ENCODE assay signal across 19 cellular contexts in the genomic region with DNA sequence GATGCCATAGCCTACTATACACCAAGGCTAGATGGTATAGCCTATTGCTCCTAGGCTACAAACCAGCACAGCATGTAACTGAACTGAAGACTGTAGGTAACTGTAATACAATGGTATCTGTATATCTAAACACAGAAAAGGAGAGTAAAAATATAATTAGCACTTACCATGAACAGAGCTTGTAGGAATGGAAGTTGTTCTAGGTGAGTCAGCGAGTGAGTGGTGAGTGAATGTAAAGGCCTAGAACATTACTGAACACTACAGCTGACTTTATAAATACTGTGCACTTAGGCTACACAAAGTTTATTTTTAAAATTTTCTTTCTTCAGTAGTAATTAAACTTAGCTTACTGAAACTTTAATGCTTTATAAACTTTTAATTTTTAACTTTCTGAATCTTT.
A peak's percentile ranks its signal among the peaks of the same experiment; 100 is the strongest.
DNase-seq lines count a peak whose midpoint lies in the region; ATAC-seq, FAIRE-seq and TF ChIP-seq lines count a peak whose summit lies in the region.
"Had no signal": no experiment of that assay in that cellular context is flagged by ENCODE, and none has a peak within 500 bp of the region (broad histone marks: within the 10 kb centered on the region; RNA-seq: fewer than 3 reads in every experiment).

No MANE protein-coding gene starts in this region.

- H3K79me1 ChIP-seq in IMR-90 (ENCODE audit: low read depth in 1 of 2, low read length in 2 of 2): peaks cover 2 to 7% of the 10 kb centered on the region in 2 experiments; a peak in 1 of 4 replicates

- peak overlapping the region; percentile 96 for H2BK5ac ChIP-seq in IMR-90 (ENCODE audit: low read depth, low read length, poor library complexity, severe bottlenecking)

- H3K79me2 ChIP-seq in keratinocyte (ENCODE audit: control insufficient read depth, insufficient read depth, low read length): no peaks in the 10 kb centered on the region

- H3K9ac ChIP-seq in IMR-90 (ENCODE audit: low read depth, low read length) (no peak overlapping the region), keratinocyte (ENCODE audit: control insufficient read depth, extremely low read depth, insufficient read depth, low read length) (no peak overlapping the region)
- H3K9ac ChIP-seq: neural progenitor cell had no signal

- TF ChIP-seq POLR2A in A549 (IDR thresholded peaks at IDR 0.05; ENCODE audit: low read length): no peak
- TF ChIP-seq POLR2A in IMR-90 (IDR thresholded peaks at IDR 0.05; ENCODE audit: low read depth, low read length): no peak

- H4K20me1 ChIP-seq in IMR-90 (ENCODE audit: insufficient read depth, low read length): peaks cover 11% of the 10 kb centered on the region; the same call in 1 of the 2 replicates
- H4K20me1 ChIP-seq in keratinocyte (ENCODE audit: control insufficient read depth, extremely low read depth, insufficient read depth, low read length): no peaks in the 10 kb centered on the region

- H4K91ac ChIP-seq in IMR-90 (ENCODE audit: insufficient read depth, low read depth, low read length): 0 out of 2 replicates have a peak overlapping the region, but pooled peaks have one; percentile 5

- H4K5ac ChIP-seq in IMR-90 (ENCODE audit: low read depth, low read length): no peak overlapping the region; the same call in 1 of the 2 replicates

- no peaks in the 10 kb centered on the region for H3K27me3 ChIP-seq in IMR-90 (ENCODE audit: control insufficient read depth, insufficient read depth, low read length)
- H3K27me3 ChIP-seq in keratinocyte (ENCODE audit: control insufficient read depth, extremely low read depth, insufficient read depth, low read length): no peaks in the 10 kb centered on the region
- H3K27me3 ChIP-seq: cardiac muscle cell, esophagus squamous epithelium, heart right ventricle, neural progenitor cell, tibial artery had no signal

- no peak overlapping the region for H3K56ac ChIP-seq in IMR-90 (ENCODE audit: extremely low read depth, insufficient read depth, low read length)

- 95% methylated on average over 1 of the region's 1 CpG for WGBS in A549 (ENCODE audit: missing lambda C conversion rate)
- no CpG with 5 or more reads among the region's 1 CpG for WGBS in IMR-90 (ENCODE audit: extremely low coverage in 2 of 2, insufficient read length in 1 of 2), 2 experiments

- H3K4me2 ChIP-seq in A549 (peak overlapping the region; percentile 34), IMR-90 (ENCODE audit: low read depth, low read length) (peak overlapping the region; percentile 61; the same call in 1 of the 2 replicates), keratinocyte (ENCODE audit: control insufficient read depth, extremely low read depth, insufficient read depth, low read depth, low read length) (peak overlapping the region; percentile 37)
- H3K4me2 ChIP-seq: neural progenitor cell had no signal

- FAIRE-seq in A549 (lab: Jason Lieb, UNC) (no peak), keratinocyte (lab: Jason Lieb, UNC) (peak; percentile 26)

- no peak overlapping the region for H2AK9ac ChIP-seq in IMR-90 (replicated peaks; ENCODE audit: low read depth, low read length, poor library complexity)

- H3K18ac ChIP-seq in IMR-90 (ENCODE audit: low read depth, low read length): peak overlapping the region; percentile 78

- H3K36me3 ChIP-seq in IMR-90 (ENCODE audit: control insufficient read depth, insufficient read depth, low read length): no peaks in the 10 kb centered on the region
- H3K36me3 ChIP-seq in keratinocyte (ENCODE audit: control insufficient read depth in 2 of 2, extremely low read depth in 1 of 2, insufficient read depth in 2 of 2, low read length in 2 of 2): no peaks in the 10 kb centered on the region
- H3K36me3 ChIP-seq: cardiac muscle cell, esophagus squamous epithelium, heart right ventricle, neural progenitor cell, tibial artery had no signal

- CTCF ChIA-PET in A549 (lab: Yijun Ruan, JAX) (interaction anchor here (1.2 kb wide), 1 partner anchor 17 kb away, joined by 3 read pairs; no protein-coding TSS in a partner anchor), IMR-90 (lab: Yijun Ruan, JAX) (interaction anchor here (0.7 to 1.8 kb wide), 3 partner anchors 17 to 415 kb away, joined by 3 to 5 read pairs (median 5); no protein-coding TSS in a partner anchor)

- no peak overlapping the region for H2BK15ac ChIP-seq in IMR-90 (ENCODE audit: low read depth, low read length)

- peak overlapping the region; percentile 90 for H2AK5ac ChIP-seq in IMR-90 (ENCODE audit: low read depth, low read length)

- H3K4me1 ChIP-seq in A549: peaks cover 23% of the 10 kb centered on the region
- H3K4me1 ChIP-seq in IMR-90 (ENCODE audit: control insufficient read depth, insufficient read depth, low read length): peaks cover 8% of the 10 kb centered on the region
- peaks cover 12% of the 10 kb centered on the region for H3K4me1 ChIP-seq in keratinocyte (ENCODE audit: control insufficient read depth, extremely low read depth, insufficient read depth, low read length)
- H3K4me1 ChIP-seq: esophagus squamous epithelium had no signal

- H3K4me3 ChIP-seq in A549 (no peak overlapping the region), IMR-90 (ENCODE audit: insufficient read depth, low read depth, low read length) (no peak overlapping the region), astrocyte of the spinal cord (ENCODE audit: low read depth, low read length) (no peak overlapping the region), keratinocyte (ENCODE audit: control insufficient read depth in 2 of 3, extremely low read depth in 1 of 3, insufficient read depth in 2 of 3, low read depth in 1 of 3, low read length in 3 of 3) (peak overlapping the region in 1 of 3 experiments; percentile 25)
- H3K4me3 ChIP-seq: cardiac muscle cell, esophagus squamous epithelium, heart right ventricle, neural progenitor cell, tibial artery had no signal

- ATAC-seq in A549 (no peak; a peak in 1 of 6 replicates), IMR-90 (ENCODE audit: low read depth) (peak; percentile 59), GM19395 (IDR thresholded peaks at IDR 0.05; ENCODE audit: unreplicated experiment) (no peak), HG03460 (IDR thresholded peaks at IDR 0.05; ENCODE audit: unreplicated experiment) (no peak)
- ATAC-seq: heart right ventricle; stimulated activated naive B cell treated with anti-CD40 and anti-IgM and Interleukin-4, amounts not matched to agents 10 μg/mL and 1 μg/mL and 100 μg/mL, for 72 hours had no signal

- H2AFZ ChIP-seq in IMR-90 (replicated peaks; ENCODE audit: low read length, poor library complexity): no peak overlapping the region
- H2AFZ ChIP-seq in keratinocyte (ENCODE audit: control insufficient read depth, low read length): no peak overlapping the region
- H2AFZ ChIP-seq: neural progenitor cell had no signal

- H3K9me1 ChIP-seq in IMR-90 (ENCODE audit: insufficient read depth, low read length) (peaks cover 6% of the 10 kb centered on the region), keratinocyte (ENCODE audit: control insufficient read depth, extremely low read depth, insufficient read depth, low read length) (no peaks in the 10 kb centered on the region)

- H3K27ac ChIP-seq in A549 (peak overlapping the region in 1 of 2 experiments; percentile 47; a peak in 3 of 6 replicates), IMR-90 (ENCODE audit: insufficient read depth, low read length) (no peak overlapping the region), keratinocyte (ENCODE audit: control insufficient read depth, insufficient read depth, low read length) (peak overlapping the region; percentile 40)
- H3K27ac ChIP-seq: cardiac muscle cell, esophagus squamous epithelium, heart right ventricle, neural progenitor cell had no signal

- TF ChIP-seq CTCF in A549 (IDR thresholded peaks at IDR 0.05): no peak
- no peak for TF ChIP-seq CTCF in IMR-90 (conservative IDR thresholded peaks at IDR 0.05; ENCODE audit: low read depth, low read length)
- no peak for TF ChIP-seq CTCF in astrocyte of the spinal cord (IDR thresholded peaks at IDR 0.05; ENCODE audit: low read depth, low read length)
- no peak for TF ChIP-seq CTCF in keratinocyte (optimal IDR thresholded peaks at IDR 0.05 in 1 of 3, IDR thresholded peaks at IDR 0.05 in 1 of 3, conservative IDR thresholded peaks at IDR 0.05 in 1 of 3; ENCODE audit: extremely low read depth in 1 of 3, insufficient read depth in 2 of 3, low read length in 3 of 3)

- in situ Hi-C loops in IMR-90 (cut with MboI; ENCODE audit: low sequenced_read_pairs): no loop called here
- in situ Hi-C loops in astrocyte of the spinal cord (cut with HindIII; ENCODE audit: low sequenced_read_pairs): no loop called here

- no peak overlapping the region for H3K23ac ChIP-seq in IMR-90 (ENCODE audit: low read depth, low read length)

- H3K14ac ChIP-seq in IMR-90 (replicated peaks; ENCODE audit: low read depth, low read length): peak overlapping the region; percentile 81

- dilution Hi-C loops in IMR-90 (cut with HindIII; ENCODE audit: low sequenced_read_pairs, unreplicated experiment) (no loop called here), keratinocyte (cut with MboI; ENCODE audit: extremely low pct_ligation_motif_present, low sequenced_read_pairs) (no loop called here)

- POLR2A ChIA-PET in A549 (lab: Yijun Ruan, JAX): no interaction called here
- POLR2A ChIA-PET in IMR-90 (lab: Charles Lee; ENCODE audit: unreplicated experiment): no interaction called here

- peak overlapping the region; percentile 48; the same call in 1 of the 2 replicates for H2BK20ac ChIP-seq in IMR-90 (ENCODE audit: low read depth, low read length)

- TF ChIP-seq EP300 in A549 (IDR thresholded peaks at IDR 0.05): no peak

- intact Hi-C loops in IMR-90 (cut with micrococcal nuclease): no loop called here

- BruUV-seq in IMR-90 (replicated peaks; lab: Mats Ljungman, UMichigan): no TSS peak

- peak overlapping the region in 1 of 2 experiments; percentile 17; a peak in 1 of 4 replicates for H4K8ac ChIP-seq in IMR-90 (ENCODE audit: low read depth in 2 of 2, low read length in 2 of 2)

- H2BK120ac ChIP-seq in IMR-90 (ENCODE audit: low read depth, low read length): peak overlapping the region; percentile 20

- H3K9me3 ChIP-seq in A549: no peaks in the 10 kb centered on the region
- no peaks in the 10 kb centered on the region for H3K9me3 ChIP-seq in IMR-90 (ENCODE audit: control insufficient read depth, insufficient read depth, low read length)
- no peaks in the 10 kb centered on the region for H3K9me3 ChIP-seq in keratinocyte (ENCODE audit: control insufficient read depth, low read depth, low read length)
- H3K9me3 ChIP-seq: esophagus squamous epithelium, heart right ventricle, tibial artery had no signal

- peak overlapping the region; percentile 20; the same call in 1 of the 2 replicates for H3K4ac ChIP-seq in IMR-90 (ENCODE audit: low read depth, low read length)

- DNase-seq in A549 (ENCODE audit: low read depth in 1 of 2, low spot score in 1 of 2) (no peak), IMR-90 (peak; percentile 73), astrocyte of the spinal cord (ENCODE audit: low read depth, low spot score) (peak; percentile 62), keratinocyte (ENCODE audit: low read depth, low spot score) (no peak), RPMI8226 (no peak)
- DNase-seq in activated CD4-positive, alpha-beta T cell treated with anti-CD3 and anti-CD28 coated beads, Interleukin-2, amount 50 U/mL, for 48 hours: no peak
- DNase-seq: activated CD4-positive, CD25-positive, alpha-beta regulatory T cell treated with anti-CD3 and anti-CD28 coated beads, Interleukin-2, amount 50 U/mL, for 72 hours; activated naive CD8-positive, alpha-beta T cell treated with anti-CD3 and anti-CD28 coated beads for 36 hours; esophagus squamous epithelium; heart right ventricle; KG1; NCI-H1092 treated with DMSO at 0.1 percent for 48 hours; stimulated activated CD4-positive, alpha-beta T cell treated with anti-CD3 and anti-CD28 coated beads, Interleukin-15, amount 100 ng/mL, for 24 hours; stimulated activated naive B cell treated with anti-CD40 and anti-IgM and Interleukin-4, amounts not matched to agents 10 μg/mL and 1 μg/mL and 100 μg/mL, for 72 hours; tibial artery had no signal

- TF ChIP-seq RAD21 in A549 (conservative IDR thresholded peaks at IDR 0.05 in 1 of 2, IDR thresholded peaks at IDR 0.05 in 1 of 2) (no peak), IMR-90 (IDR thresholded peaks at IDR 0.05; ENCODE audit: low read length) (no peak)

Comparison
In these comparisons a context has a peak if more than half of its experiments do, and no peak if none do; other contexts are left out.
1. DNase-seq: peak in IMR-90 (single experiment) and astrocyte of the spinal cord (single experiment); none in A549 (0 of 2), keratinocyte (single experiment), RPMI8226 (single experiment) and activated CD4-positive, alpha-beta T cell treated with anti-CD3 and anti-CD28 coated beads, Interleukin-2, amount 50 U/mL, for 48 hours (0 of 2).
2. Peak in every context shown above with its lines, with median percentiles within 50 percentile points of each other: H3K4me2 ChIP-seq.